ENCODE assay signal across 8 cellular contexts in genomic region chr17:50903604-50904521, GRCh38. TPM values are rescaled to one million over a fixed set of nuclear protein-coding genes. Genes with fewer than 3 reads are reported as not detected.
DNase-seq lines count a peak whose midpoint lies in the region; ATAC-seq and TF ChIP-seq lines count a peak whose summit lies in the region.

No MANE protein-coding gene starts in this region.

- H3K4me3 ChIP-seq in CD8-positive, alpha-beta memory T cell (ENCODE audit: low read length) = no peak overlapping the region
- no peak overlapping the region for H3K4me3 ChIP-seq in body of pancreas
- H3K4me3 ChIP-seq in mucosa of descending colon = no peak overlapping the region

- ATAC-seq in body of pancreas (no peak), mucosa of descending colon (peak; percentile 52), GM19395 (IDR thresholded peaks at IDR 0.05; ENCODE audit: unreplicated experiment) (no peak)

- CTCF ChIA-PET in CD8-positive, alpha-beta memory T cell (lab: Charles Lee) = interaction anchor here (1.0 to 3.6 kb wide), 8 partner anchors 8 to 53 kb away, joined by 3 to 12 read pairs (median 4); no protein-coding TSS in a partner anchor

- H3K36me3 Mint-ChIP-seq in CD8-positive, alpha-beta memory T cell = peaks cover 0 to 3% (median 0%) of the 10 kb centered on the region in 3 donors

- TF ChIP-seq POLR2A in body of pancreas (IDR thresholded peaks at IDR 0.05) = no peak

- H3K4me1 Mint-ChIP-seq in CD8-positive, alpha-beta memory T cell = peaks cover 38 to 49% (median 42%) of the 10 kb centered on the region in 3 donors

- H3K27ac ChIP-seq in CD8-positive, alpha-beta memory T cell (ENCODE audit: low read depth, low read length) = peak overlapping the region; percentile 55
- peak overlapping the region; percentile 95 to 98 (median 97) for H3K27ac ChIP-seq in body of pancreas

- H3K27ac Mint-ChIP-seq in CD8-positive, alpha-beta memory T cell = peak overlapping the region; percentile 84 to 96 (median 92)

- peak in 4 of 5 donors; percentile 19 to 71 (median 50) for DNase-seq in CD8-positive, alpha-beta memory T cell
- DNase-seq in NCI-H2081 treated with DMSO at 0.1 percent for 48 hours (lab: John Stamatoyannopoulos, UW) = peak; percentile 70
- DNase-seq in body of pancreas = no peak
- DNase-seq in mucosa of descending colon = no peak
- no peak for DNase-seq in mucosa of gallbladder (ENCODE audit: low spot score)
- DNase-seq in D341Med (ENCODE audit: low spot score) = no peak
- no peak for DNase-seq in NCI-H1417 treated with DMSO at 0.1 percent for 48 hours (lab: John Stamatoyannopoulos, UW)

- H3K36me3 ChIP-seq in CD8-positive, alpha-beta memory T cell (ENCODE audit: insufficient read depth, low read length) = no peaks in the 10 kb centered on the region
- H3K36me3 ChIP-seq in body of pancreas (replicated peaks in 1 of 2; ENCODE audit: insufficient read depth in 1 of 2, low read depth in 2 of 2) (no peaks in the 10 kb centered on the region), mucosa of descending colon (ENCODE audit: low read depth) (no peaks in the 10 kb centered on the region)

- 33 to 36% methylated on average over 10 of the region's 10 CpGs for WGBS in body of pancreas, 2 donors

- TF ChIP-seq CTCF in body of pancreas (IDR thresholded peaks at IDR 0.05) = no peak
- TF ChIP-seq CTCF in mucosa of descending colon (IDR thresholded peaks at IDR 0.05) = no peak

- H3K9me3 Mint-ChIP-seq in CD8-positive, alpha-beta memory T cell = peaks cover 0 to 1% (median 0%) of the 10 kb centered on the region in 5 donors

- H3K27me3 ChIP-seq in CD8-positive, alpha-beta memory T cell (ENCODE audit: insufficient read depth, low read length, poor library complexity, severe bottlenecking) = no peaks in the 10 kb centered on the region
- no peaks in the 10 kb centered on the region for H3K27me3 ChIP-seq in body of pancreas

- H3K9me3 ChIP-seq in CD8-positive, alpha-beta memory T cell (ENCODE audit: low read length) = no peaks in the 10 kb centered on the region
- H3K9me3 ChIP-seq in body of pancreas (no peaks in the 10 kb centered on the region), mucosa of descending colon (no peaks in the 10 kb centered on the region)

- intact Hi-C loops in body of pancreas (cut with DNase I) (no loop called here), mucosa of descending colon (cut with DNase I, micrococcal nuclease) (no loop called here)

- POLR2A ChIA-PET in CD8-positive, alpha-beta memory T cell (lab: Charles Lee) = interaction anchor here (1.0 to 1.1 kb wide), 2 partner anchors 28 to 31 kb away, joined by 3 to 4 read pairs; no protein-coding TSS in a partner anchor

- no peaks in the 10 kb centered on the region for H3K27me3 Mint-ChIP-seq in CD8-positive, alpha-beta memory T cell

- H3K4me3 Mint-ChIP-seq in CD8-positive, alpha-beta memory T cell = peak overlapping the region; percentile 26 to 70 (median 64)

- H3K4me1 ChIP-seq in CD8-positive, alpha-beta memory T cell (ENCODE audit: insufficient read depth, low read length) = peaks cover 44% of the 10 kb centered on the region
- peaks cover 84% of the 10 kb centered on the region for H3K4me1 ChIP-seq in body of pancreas
- peaks cover 30% of the 10 kb centered on the region for H3K4me1 ChIP-seq in mucosa of descending colon (ENCODE audit: low read depth)

RNA-seq across cellular contexts. Expression of gene TOB1, which starts 37.7 kb away (rescaled TPM):
- 10 to 100 TPM; 32.6 to 34.5 TPM for total RNA-seq in CD8-positive, alpha-beta memory T cell
- polyA plus RNA-seq in CD8-positive, alpha-beta memory T cell = 53.4 TPM
- total RNA-seq in body of pancreas = 10 to 100 TPM; 36.8 to 46.1 TPM
- total RNA-seq in mucosa of descending colon = 100 to 1,000 TPM; 120 to 156 (median 128) TPM
- total RNA-seq in mucosa of gallbladder = 134 TPM

Comparison
In these comparisons a context has a peak if more than half of its experiments do, and no peak if none do; other contexts are left out.
1. DNase-seq: peak in CD8-positive, alpha-beta memory T cell (4 of 5) and NCI-H2081 treated with DMSO at 0.1 percent for 48 hours (single experiment); none in body of pancreas (0 of 4), mucosa of descending colon (0 of 3), mucosa of gallbladder (single experiment), D341Med (single experiment) and NCI-H1417 treated with DMSO at 0.1 percent for 48 hours (single experiment).